In genomic region chr3:129046037-129046731, GRCh38 we compare ENCODE assay signal across 10 cellular contexts. TPM values are rescaled to one million over a fixed set of nuclear protein-coding genes. Genes with fewer than 3 reads are reported as not detected.
DNase-seq lines count a peak whose midpoint lies in the region; ATAC-seq and TF ChIP-seq lines count a peak whose summit lies in the region.
"Had no signal": no experiment of that assay in that cellular context is flagged by ENCODE, and none has a peak within 500 bp of the region (broad histone marks: within the 10 kb centered on the region; RNA-seq: fewer than 3 reads in every experiment).

No MANE protein-coding gene starts in this region.

- H3K9me3 ChIP-seq in right atrium auricular region (peaks cover 0 to 5% of the 10 kb centered on the region in 2 donors), gastrocnemius medialis (no peaks in the 10 kb centered on the region)

- peaks cover 0 to 19% of the 10 kb centered on the region in 2 donors for H3K4me1 ChIP-seq in right atrium auricular region
- peaks cover 0 to 7% of the 10 kb centered on the region in 2 donors for H3K4me1 ChIP-seq in gastrocnemius medialis

- H3K9me3 Mint-ChIP-seq in activated naive CD4-positive, alpha-beta T cell treated with anti-CD3 and anti-CD28 coated beads, Interleukin-2, amount 50 U/mL, for 24 hours: no peaks in the 10 kb centered on the region
- peaks cover 4% of the 10 kb centered on the region for H3K9me3 Mint-ChIP-seq in Calu3 (ENCODE audit: low read depth, unreplicated experiment)

- TF ChIP-seq POLR2A in gastrocnemius medialis (IDR thresholded peaks at IDR 0.05): no peak

- H3K4me1 Mint-ChIP-seq in activated naive CD4-positive, alpha-beta T cell treated with anti-CD3 and anti-CD28 coated beads, Interleukin-2, amount 50 U/mL, for 24 hours: peaks cover 8% of the 10 kb centered on the region
- peaks cover under 1% of the 10 kb centered on the region for H3K4me1 Mint-ChIP-seq in Calu3 (ENCODE audit: low read depth, unreplicated experiment)

- no TSS peak for BruUV-seq in Calu3 (replicated peaks; lab: Mats Ljungman, UMichigan)

- H3K4me3 ChIP-seq in right atrium auricular region (peak overlapping the region; percentile 25 to 49), gastrocnemius medialis (peak overlapping the region; percentile 24 to 61 (median 38))

- in situ Hi-C loops in gastrocnemius medialis (cut with MboI; ENCODE audit: low sequenced_read_pairs in 4 of 4): no loop called here

- H3K27me3 Mint-ChIP-seq in activated naive CD4-positive, alpha-beta T cell treated with anti-CD3 and anti-CD28 coated beads, Interleukin-2, amount 50 U/mL, for 24 hours: peaks cover 3% of the 10 kb centered on the region
- peaks cover 45% of the 10 kb centered on the region for H3K27me3 Mint-ChIP-seq in Calu3 (ENCODE audit: unreplicated experiment)

- H3K36me3 Mint-ChIP-seq in activated naive CD4-positive, alpha-beta T cell treated with anti-CD3 and anti-CD28 coated beads, Interleukin-2, amount 50 U/mL, for 24 hours: peaks cover 4% of the 10 kb centered on the region
- H3K36me3 Mint-ChIP-seq in Calu3 (ENCODE audit: insufficient read depth, unreplicated experiment): no peaks in the 10 kb centered on the region

- no peaks in the 10 kb centered on the region for H3K36me3 ChIP-seq in right atrium auricular region
- H3K36me3 ChIP-seq in gastrocnemius medialis: no peaks in the 10 kb centered on the region

- no peak for ATAC-seq in gastrocnemius medialis
- ATAC-seq in GM21381 (IDR thresholded peaks at IDR 0.05; ENCODE audit: unreplicated experiment): no peak

- no peak for TF ChIP-seq CTCF in right atrium auricular region (IDR thresholded peaks at IDR 0.05)
- no peak for TF ChIP-seq CTCF in gastrocnemius medialis (IDR thresholded peaks at IDR 0.05 in 4 of 5, conservative IDR thresholded peaks at IDR 0.05 in 1 of 5)
- no peak for TF ChIP-seq CTCF in Calu3 (IDR thresholded peaks at IDR 0.05; ENCODE audit: unreplicated experiment)

- H3K27me3 ChIP-seq in right atrium auricular region (no peaks in the 10 kb centered on the region), gastrocnemius medialis (peaks cover 0 to 25% (median 7%) of the 10 kb centered on the region in 3 donors)

- intact Hi-C loops in gastrocnemius medialis (cut with DNase I; ENCODE audit: low total_unique reads): no loop called here
- intact Hi-C loops in Calu3 (cut with micrococcal nuclease; ENCODE audit: unreplicated experiment): no loop called here

- peak; percentile 66 for DNase-seq in ELF-1 (ENCODE audit: low read depth, low spot score)
- no peak for DNase-seq in right atrium auricular region (ENCODE audit: low spot score)
- DNase-seq in gastrocnemius medialis: no peak
- DNase-seq in effector CD8-positive, alpha-beta T cell (lab: John Stamatoyannopoulos, UW): no peak
- no peak for DNase-seq in HuH-7.5 (ENCODE audit: low spot score)
- DNase-seq in Calu3: no peak
- DNase-seq: NCI-H82, T1000 had no signal

- no peak overlapping the region for H3K27ac Mint-ChIP-seq in activated naive CD4-positive, alpha-beta T cell treated with anti-CD3 and anti-CD28 coated beads, Interleukin-2, amount 50 U/mL, for 24 hours
- H3K27ac Mint-ChIP-seq in Calu3 (ENCODE audit: unreplicated experiment): no peak overlapping the region

- H3K27ac ChIP-seq in right atrium auricular region: no peak overlapping the region
- H3K27ac ChIP-seq in gastrocnemius medialis: no peak overlapping the region

- CTCF ChIA-PET in Calu3 (lab: Charles Lee): no interaction called here

- peak overlapping the region; percentile 23 for H3K4me3 Mint-ChIP-seq in activated naive CD4-positive, alpha-beta T cell treated with anti-CD3 and anti-CD28 coated beads, Interleukin-2, amount 50 U/mL, for 24 hours
- H3K4me3 Mint-ChIP-seq in Calu3 (ENCODE audit: low read depth, unreplicated experiment): no peak overlapping the region

RNA-seq across cellular contexts. Expression of gene GP9, which starts 14.4 kb away (rescaled TPM):
- total RNA-seq in right atrium auricular region (not detected), gastrocnemius medialis (under 1 TPM in 1 of 4 donors, not detected in 3; 0.42 TPM), Calu3 (2022) (not detected in 2 replicates)

RNA-seq across cellular contexts. Expression of gene EFCC1, which starts 45.1 kb away (rescaled TPM):
- total RNA-seq in right atrium auricular region: 1 to 10 TPM; 1.2 to 1.5 TPM
- total RNA-seq in gastrocnemius medialis: 1 to 10 TPM in 1 of 4 donors, under 1 TPM in 3; 0.26 to 1.2 (median 0.45) TPM
- 0.15 TPM in 1 of 2 replicates, not detected in the other for total RNA-seq in Calu3 (2022)

RNA-seq across cellular contexts. Expression of gene CFAP92, which starts 52.3 kb away (rescaled TPM):
- total RNA-seq in right atrium auricular region: not detected
- total RNA-seq in gastrocnemius medialis: under 1 TPM in 3 of 4 donors, not detected in 1; 0.07 to 0.34 (median 0.20) TPM
- total RNA-seq in Calu3 (2022): 0.92 and 1.3 TPM in 2 replicates
